Comparison of ENCODE assay signal across 14 cellular contexts in genomic region chr16:27745348-27745747, GRCh38.
DNase-seq lines count a peak whose midpoint lies in the region; ATAC-seq and TF ChIP-seq lines count a peak whose summit lies in the region.
"Had no signal": no experiment of that assay in that cellular context is flagged by ENCODE, and none has a peak within 500 bp of the region (broad histone marks: within the 10 kb centered on the region; RNA-seq: fewer than 3 reads in every experiment).

No MANE protein-coding gene starts in this region.

- H3K4me1 ChIP-seq in stomach, result peaks cover 0 to 10% (median 0%) of the 10 kb centered on the region in 4 donors
- H3K4me1 ChIP-seq: gastrocnemius medialis had no signal

- no peaks in the 10 kb centered on the region for H3K9me3 ChIP-seq in stomach
- H3K9me3 ChIP-seq: gastrocnemius medialis, SJSA1, thoracic aorta had no signal

- in situ Hi-C loops in brain microvascular endothelial cell (cut with HindIII; ENCODE audit: low pct_ligation_motif_present, low sequenced_read_pairs), result no loop called here

- WGBS in stomach, 5 donors, result 89 to 99% (median 96%) methylated on average over 3 of the region's 3 CpGs

- DNase-seq in HCEC 1CT (peak; percentile 5), MV-4-11 (lab: John Stamatoyannopoulos, UW) (peak; percentile 76), brain microvascular endothelial cell (peak; percentile 12), myocyte (ENCODE audit: low read depth) (peak; percentile 12), ecto neural progenitor cell (ENCODE audit: low spot score) (no peak), stomach (no peak)
- DNase-seq: gastrocnemius medialis, naive B cell, NCI-H446 treated with DMSO at 0.1 percent for 48 hours had no signal

- H3K4me3 ChIP-seq in brain microvascular endothelial cell (ENCODE audit: low read depth, low read length), result no peak overlapping the region
- no peak overlapping the region for H3K4me3 ChIP-seq in stomach
- H3K4me3 ChIP-seq: BLaER1 treated with 17β-estradiol and CSF1 and Interleukin-3, amounts not matched to agents 10 nM and 100 nM; gastrocnemius medialis; SJSA1; smooth muscle cell; thoracic aorta had no signal

- no peak for TF ChIP-seq POLR2A in stomach (IDR thresholded peaks at IDR 0.05)

- H3K36me3 ChIP-seq in brain microvascular endothelial cell (replicated peaks) (no peaks in the 10 kb centered on the region), stomach (peaks cover 11 to 62% (median 29%) of the 10 kb centered on the region in 4 donors)
- H3K36me3 ChIP-seq: gastrocnemius medialis, thoracic aorta had no signal

- H3K27ac ChIP-seq in brain microvascular endothelial cell (no peak overlapping the region), stomach (no peak overlapping the region)
- H3K27ac ChIP-seq: BLaER1 treated with 17β-estradiol and CSF1 and Interleukin-3, amounts not matched to agents 10 nM and 100 nM; gastrocnemius medialis; SJSA1; thoracic aorta had no signal

- ATAC-seq in GM21515 (IDR thresholded peaks at IDR 0.05; ENCODE audit: unreplicated experiment), result no peak
- ATAC-seq: gastrocnemius medialis had no signal

- H3K27me3 ChIP-seq in brain microvascular endothelial cell (replicated peaks) (no peaks in the 10 kb centered on the region), stomach (no peaks in the 10 kb centered on the region)
- H3K27me3 ChIP-seq: BLaER1 treated with 17β-estradiol and CSF1 and Interleukin-3, amounts not matched to agents 10 nM and 100 nM; gastrocnemius medialis; SJSA1 had no signal

- intact Hi-C loops in stomach (cut with DNase I; ENCODE audit: low total_unique reads), result no loop called here

- TF ChIP-seq CTCF in brain microvascular endothelial cell (IDR thresholded peaks at IDR 0.05; ENCODE audit: low read depth, low read length, missing control alignments) (no peak), stomach (IDR thresholded peaks at IDR 0.05) (no peak)

- TF ChIP-seq EP300 in stomach (IDR thresholded peaks at IDR 0.05), result no peak

Comparison
In these comparisons a context has a peak if more than half of its experiments do, and no peak if none do; other contexts are left out.
1. DNase-seq: peak in HCEC 1CT (single experiment), MV-4-11 (single experiment), brain microvascular endothelial cell (single experiment) and myocyte (single experiment); none in ecto neural progenitor cell (single experiment) and stomach (single experiment).